Comparison of ENCODE assay signal across 25 cellular contexts in genomic region chr12:100544165-100544564, GRCh38.
"Had no signal": no experiment of that assay in that cellular context is flagged by ENCODE, and none has a peak within 500 bp of the region (broad histone marks: within the 10 kb centered on the region; RNA-seq: fewer than 3 reads in every experiment).

No MANE protein-coding gene starts in this region.

- H3K27ac ChIP-seq: coronary artery, esophagus muscularis mucosa, lower lobe of right lung, ovary, psoas muscle, spleen, thoracic aorta, transverse colon, upper lobe of right lung, uterus had no signal

- FAIRE-seq: endothelial cell of umbilical vein, frontal cortex, islet of Langerhans had no signal

- ATAC-seq: left colon; left ventricle myocardium superior; lower lobe of right lung; natural killer cell; psoas muscle; right cardiac atrium; stimulated activated memory B cell treated with anti-CD40 and anti-IgM and Interleukin-4, amounts not matched to agents 10 μg/mL and 1 μg/mL and 100 μg/mL, for 72 hours; upper lobe of right lung had no signal

- H3K9me3 ChIP-seq: esophagus muscularis mucosa, lower lobe of right lung, ovary, psoas muscle, spleen, thoracic aorta, transverse colon, upper lobe of right lung, uterus had no signal

- DNase-seq: dermis blood vessel endothelial cell; effector memory CD4-positive, alpha-beta T cell; head of caudate nucleus; left colon; left ventricle myocardium superior; lower lobe of right lung; natural killer cell; occipital lobe; ovary; posterior cingulate gyrus; psoas muscle; right cardiac atrium; spleen; stimulated activated CD4-positive, alpha-beta T cell treated with anti-CD3 and anti-CD28 coated beads, Interleukin-4, amount 100 ng/mL, for 4 hours; transverse colon; upper lobe of right lung; uterus had no signal

- H3K4me1 ChIP-seq: esophagus muscularis mucosa, lower lobe of right lung, psoas muscle, spleen, transverse colon, upper lobe of right lung, uterus had no signal

- H3K36me3 ChIP-seq: esophagus muscularis mucosa, lower lobe of right lung, ovary, spleen, thoracic aorta, upper lobe of right lung, uterus had no signal

- H3K4me3 ChIP-seq: coronary artery, esophagus muscularis mucosa, lower lobe of right lung, ovary, psoas muscle, skin epidermis, spleen, thoracic aorta, transverse colon, upper lobe of right lung, uterus had no signal

- H3K27me3 ChIP-seq: esophagus muscularis mucosa, ovary, transverse colon, upper lobe of right lung, uterus had no signal
